In genomic region chr17:66819466-66819865, GRCh38 we compare ENCODE assay signal across 29 cellular contexts. TPM values are rescaled to one million over a fixed set of nuclear protein-coding genes. Genes with fewer than 3 reads are reported as not detected.
DNase-seq lines count a peak whose midpoint lies in the region; ATAC-seq, FAIRE-seq and TF ChIP-seq lines count a peak whose summit lies in the region.
"Had no signal": no experiment of that assay in that cellular context is flagged by ENCODE, and none has a peak within 500 bp of the region (broad histone marks: within the 10 kb centered on the region; RNA-seq: fewer than 3 reads in every experiment).

No MANE protein-coding gene starts in this region.

- H3K27ac ChIP-seq in kidney (ENCODE audit: low read depth in 2 of 2, low read length in 2 of 2) = no peak overlapping the region
- H3K27ac ChIP-seq in sigmoid colon = no peak overlapping the region
- H3K27ac ChIP-seq: BLaER1 had no signal

- peak; percentile 23 for DNase-seq in foreskin melanocyte
- DNase-seq in kidney = peak; percentile 27
- DNase-seq in sigmoid colon = peak; percentile 14
- no peak for DNase-seq in superior temporal gyrus (ENCODE audit: extremely low spot score)
- DNase-seq: 8988T; ACHN; BE2C; C1 segment of cervical spinal cord; CD4-positive, alpha-beta memory T cell; CD4-positive, CD25-positive, alpha-beta regulatory T cell; CD8-positive, alpha-beta memory T cell; COR-L47; DMS 273 treated with DMSO at 0.1 percent for 48 hours; DMS153; DMS53; DMS79; DND-41; EL; GDM1 had no signal

- H3K9ac ChIP-seq in kidney (ENCODE audit: low read length in 2 of 2) = no peak overlapping the region
- H3K9ac ChIP-seq: BLaER1 had no signal

- H3K4me3 ChIP-seq in kidney (ENCODE audit: low read length in 2 of 2) (no peak overlapping the region), sigmoid colon (no peak overlapping the region)
- H3K4me3 ChIP-seq: BLaER1, GM12878 had no signal

- TF ChIP-seq POLR2A in sigmoid colon (IDR thresholded peaks at IDR 0.05) = no peak

- no peak for FAIRE-seq in kidney (lab: Jason Lieb, UNC)
- FAIRE-seq: A204.1, GM12878, GM12892, GM18507 had no signal

- no peaks in the 10 kb centered on the region for H3K36me3 ChIP-seq in kidney (ENCODE audit: control insufficient read depth in 1 of 2, insufficient read depth in 2 of 2, low read length in 2 of 2)
- no peaks in the 10 kb centered on the region for H3K36me3 ChIP-seq in sigmoid colon
- H3K36me3 ChIP-seq: BE2C, BLaER1 had no signal

- intact Hi-C loops in kidney (cut with DNase I) = no loop called here
- intact Hi-C loops in sigmoid colon (cut with DNase I) = no loop called here

- 80 to 88% methylated on average over 6 of the region's 6 CpGs for WGBS in sigmoid colon, 2 donors

- no peak for ATAC-seq in HG03565 (IDR thresholded peaks at IDR 0.05; ENCODE audit: unreplicated experiment)
- ATAC-seq: GM12878 had no signal

- H3K4me1 ChIP-seq in kidney (ENCODE audit: control insufficient read depth in 1 of 2, insufficient read depth in 1 of 2, low read depth in 1 of 2, low read length in 2 of 2) (no peaks in the 10 kb centered on the region), sigmoid colon (no peaks in the 10 kb centered on the region)
- H3K4me1 ChIP-seq: BE2C, BLaER1 had no signal

- no peak for TF ChIP-seq EP300 in sigmoid colon (IDR thresholded peaks at IDR 0.05)

- TF ChIP-seq CTCF in kidney (IDR thresholded peaks at IDR 0.05; ENCODE audit: borderline replicate concordance, extremely low read depth, insufficient read depth) = no peak
- TF ChIP-seq CTCF in sigmoid colon (IDR thresholded peaks at IDR 0.05) = no peak

- peaks cover 0 to 7% of the 10 kb centered on the region in 2 donors for H3K9me3 ChIP-seq in kidney (ENCODE audit: control insufficient read depth in 1 of 2, low read length in 2 of 2)
- H3K9me3 ChIP-seq in sigmoid colon = peaks cover 0 to 9% (median 0%) of the 10 kb centered on the region in 4 donors

- peaks cover 0 to 6% (median 0%) of the 10 kb centered on the region in 3 donors for H3K27me3 ChIP-seq in sigmoid colon
- H3K27me3 ChIP-seq: BE2C, BLaER1 had no signal

RNA-seq across cellular contexts. Expression of gene CACNG5, which starts 15.5 kb away (rescaled TPM):
- total RNA-seq in kidney (not detected), sigmoid colon (1 to 10 TPM in 1 of 4 donors, not detected in 3; 1.1 TPM)
- polyA plus RNA-seq in kidney (ENCODE audit: insufficient read depth, low read depth, low replicate concordance) (not detected), sigmoid colon (not detected)
- total RNA-seq: CD4-positive, alpha-beta memory T cell; CD4-positive, CD25-positive, alpha-beta regulatory T cell; CD8-positive, alpha-beta memory T cell; Daoy; G401; GM12878 had no signal
- polyA plus RNA-seq: AG04450; CD14-positive monocyte; CD4-positive, alpha-beta memory T cell; CD4-positive, CD25-positive, alpha-beta regulatory T cell; CD8-positive, alpha-beta memory T cell; GM12878 had no signal
